In genomic region chr7:97078023-97078988, GRCh38 we compare ENCODE assay signal across 15 cellular contexts. TPM values are rescaled to one million over a fixed set of nuclear protein-coding genes. Genes with fewer than 3 reads are reported as not detected.
A peak's percentile ranks its signal among the peaks of the same experiment; 100 is the strongest.
DNase-seq lines count a peak whose midpoint lies in the region; ATAC-seq and TF ChIP-seq lines count a peak whose summit lies in the region.
"Had no signal": no experiment of that assay in that cellular context is flagged by ENCODE, and none has a peak within 500 bp of the region (broad histone marks: within the 10 kb centered on the region; RNA-seq: fewer than 3 reads in every experiment).

No MANE protein-coding gene starts in this region.

- ATAC-seq in GM18517 (IDR thresholded peaks at IDR 0.05; ENCODE audit: unreplicated experiment) (peak; percentile 88), GM21447 (IDR thresholded peaks at IDR 0.05; ENCODE audit: unreplicated experiment) (peak; percentile 80), HG03196 (IDR thresholded peaks at IDR 0.05; ENCODE audit: unreplicated experiment) (peak; percentile 78), activated B cell treated with CpG ODN at 0.5 μM for 24 hours (ENCODE audit: low read depth) (peak; percentile 66)
- ATAC-seq: body of pancreas, T-helper 17 cell had no signal

- no peak for TF ChIP-seq POLR2A in lower leg skin (IDR thresholded peaks at IDR 0.05)

- H3K9me3 Mint-ChIP-seq in activated B cell treated with CpG ODN at 0.5 μM for 24 hours: no peaks in the 10 kb centered on the region
- peaks cover 0 to 2% (median under 1%) of the 10 kb centered on the region in 5 donors for H3K9me3 Mint-ChIP-seq in CD8-positive, alpha-beta memory T cell
- H3K9me3 Mint-ChIP-seq: activated CD4-positive, alpha-beta T cell treated with anti-CD3 and anti-CD28 coated beads, Interleukin-2, amount 10 ng/mL, durations not matched to agents 24 days and 14 days had no signal

- H3K27ac Mint-ChIP-seq in activated B cell treated with CpG ODN at 0.5 μM for 24 hours: no peak overlapping the region
- H3K27ac Mint-ChIP-seq in CD8-positive, alpha-beta memory T cell: no peak overlapping the region
- H3K27ac Mint-ChIP-seq: activated CD4-positive, alpha-beta T cell treated with anti-CD3 and anti-CD28 coated beads, Interleukin-2, amount 10 ng/mL, durations not matched to agents 24 days and 14 days; T-helper 17 cell had no signal

- no peak for DNase-seq in activated B cell treated with CpG ODN at 0.5 μM for 24 hours
- no peak for DNase-seq in CD8-positive, alpha-beta memory T cell
- no peak for DNase-seq in HPDE6-E6E7 (ENCODE audit: extremely low spot score)
- no peak for DNase-seq in lower leg skin (ENCODE audit: low spot score in 2 of 2)
- DNase-seq in kidney glomerular epithelial cell (lab: John Stamatoyannopoulos, UW): no peak
- DNase-seq: activated CD4-positive, alpha-beta T cell treated with anti-CD3 and anti-CD28 coated beads, Interleukin-2, amount 10 ng/mL, durations not matched to agents 24 days and 14 days; activated effector memory CD4-positive, alpha-beta T cell treated with Interleukin-2 at 50 U/mL for 16 hours; body of pancreas; NCI-H446; stimulated activated CD4-positive, alpha-beta T cell treated with anti-CD3 and anti-CD28 coated beads, Interleukin-1b, Interleukin-23, amount 100 ng/mL, for 48 hours; T-helper 17 cell had no signal

- no peaks in the 10 kb centered on the region for H3K9me3 ChIP-seq in CD8-positive, alpha-beta memory T cell (ENCODE audit: low read length)

- WGBS in lower leg skin, 2 donors: 67 to 73% methylated on average over 10 of the region's 10 CpGs

- H3K36me3 ChIP-seq in CD8-positive, alpha-beta memory T cell (ENCODE audit: insufficient read depth, low read length): no peaks in the 10 kb centered on the region

- CTCF ChIA-PET in activated B cell treated with CpG ODN at 0.5 μM for 24 hours (lab: Charles Lee): no interaction called here
- CTCF ChIA-PET in CD8-positive, alpha-beta memory T cell (lab: Charles Lee): no interaction called here

- H3K27me3 Mint-ChIP-seq in activated B cell treated with CpG ODN at 0.5 μM for 24 hours: peaks cover 8% of the 10 kb centered on the region
- H3K27me3 Mint-ChIP-seq in CD8-positive, alpha-beta memory T cell: peaks cover 10 to 52% of the 10 kb centered on the region in 2 donors

- H3K4me3 ChIP-seq in CD8-positive, alpha-beta memory T cell (ENCODE audit: low read length): no peak overlapping the region
- no peak overlapping the region for H3K4me3 ChIP-seq in lower leg skin (ENCODE audit: low read depth, poor library complexity, severe bottlenecking)
- H3K4me3 ChIP-seq: body of pancreas had no signal

- POLR2A ChIA-PET in activated B cell treated with CpG ODN at 0.5 μM for 24 hours (lab: Charles Lee): no interaction called here
- POLR2A ChIA-PET in CD8-positive, alpha-beta memory T cell (lab: Charles Lee): no interaction called here

- TF ChIP-seq CTCF in activated B cell treated with CpG ODN at 0.5 μM for 24 hours (IDR thresholded peaks at IDR 0.05): no peak
- TF ChIP-seq CTCF in lower leg skin (IDR thresholded peaks at IDR 0.05): no peak

- H3K27ac ChIP-seq in CD8-positive, alpha-beta memory T cell (ENCODE audit: low read depth, low read length): no peak overlapping the region
- H3K27ac ChIP-seq: body of pancreas had no signal

- no peaks in the 10 kb centered on the region for H3K27me3 ChIP-seq in CD8-positive, alpha-beta memory T cell (ENCODE audit: insufficient read depth, low read length, poor library complexity, severe bottlenecking)
- H3K27me3 ChIP-seq: body of pancreas had no signal

- H3K4me3 Mint-ChIP-seq in activated B cell treated with CpG ODN at 0.5 μM for 24 hours: no peak overlapping the region
- H3K4me3 Mint-ChIP-seq in CD8-positive, alpha-beta memory T cell: no peak overlapping the region
- H3K4me3 Mint-ChIP-seq: activated CD4-positive, alpha-beta T cell treated with anti-CD3 and anti-CD28 coated beads, Interleukin-2, amount 10 ng/mL, durations not matched to agents 24 days and 14 days; T-helper 17 cell had no signal

- intact Hi-C loops in activated B cell treated with CpG ODN at 0.5 μM for 24 hours (cut with micrococcal nuclease): no loop called here
- intact Hi-C loops in lower leg skin (cut with DNase I; ENCODE audit: low total_unique reads): loop anchor here (10.0 kb wide), 1 partner anchor 336 kb away; no protein-coding TSS in a partner anchor

- H3K4me1 ChIP-seq in CD8-positive, alpha-beta memory T cell (ENCODE audit: insufficient read depth, low read length): no peaks in the 10 kb centered on the region
- H3K4me1 ChIP-seq: body of pancreas had no signal

- H3K4me1 Mint-ChIP-seq in activated B cell treated with CpG ODN at 0.5 μM for 24 hours: peaks cover 14% of the 10 kb centered on the region
- H3K4me1 Mint-ChIP-seq in CD8-positive, alpha-beta memory T cell: no peaks in the 10 kb centered on the region
- H3K4me1 Mint-ChIP-seq: activated CD4-positive, alpha-beta T cell treated with anti-CD3 and anti-CD28 coated beads, Interleukin-2, amount 10 ng/mL, durations not matched to agents 24 days and 14 days; T-helper 17 cell had no signal

- H3K36me3 Mint-ChIP-seq in activated B cell treated with CpG ODN at 0.5 μM for 24 hours (ENCODE audit: low read depth): no peaks in the 10 kb centered on the region
- H3K36me3 Mint-ChIP-seq in CD8-positive, alpha-beta memory T cell: peaks cover 0 to 2% (median 0%) of the 10 kb centered on the region in 3 donors

RNA-seq across cellular contexts. Expression of gene SDHAF3, which starts 39.2 kb away (rescaled TPM):
- total RNA-seq in activated B cell treated with CpG ODN at 0.5 μM for 24 hours: 20.6 and 24.2 TPM in 2 replicates
- total RNA-seq in CD8-positive, alpha-beta memory T cell: 10 to 100 TPM; 35.5 to 36.3 TPM
- 47.6 TPM for polyA plus RNA-seq in CD8-positive, alpha-beta memory T cell
- 1 to 10 TPM; 4.0 to 8.9 (median 4.4) TPM for total RNA-seq in lower leg skin

RNA-seq across cellular contexts. Expression of gene DLX5, which starts 53.7 kb away (rescaled TPM):
- total RNA-seq in activated B cell treated with CpG ODN at 0.5 μM for 24 hours (not detected in 2 replicates), lower leg skin (10 to 100 TPM; 20.9 to 45.9 (median 35.3) TPM)
- total RNA-seq in CD8-positive, alpha-beta memory T cell: not detected
- not detected for polyA plus RNA-seq in CD8-positive, alpha-beta memory T cell
- total RNA-seq: activated CD4-positive, alpha-beta T cell treated with anti-CD3 and anti-CD28 coated beads, Interleukin-2, amount 10 ng/mL, durations not matched to agents 24 days and 14 days; body of pancreas; pulmonary artery endothelial cell; T-helper 17 cell had no signal

Comparison
In these comparisons a context has a peak if more than half of its experiments do, and no peak if none do; other contexts are left out.
1. RNA of gene DLX5, which starts 53.7 kb away (total RNA-seq): 20.9 to 45.9 TPM in lower leg skin; not detected in activated B cell treated with CpG ODN at 0.5 μM for 24 hours and not detected in CD8-positive, alpha-beta memory T cell; every median in the first group is over 10 times any median in the second.
2. Peak in every context shown above with its lines, with median percentiles within 50 percentile points of each other: ATAC-seq.